1 cellular context compared by ENCODE assay signal in the genomic region with DNA sequence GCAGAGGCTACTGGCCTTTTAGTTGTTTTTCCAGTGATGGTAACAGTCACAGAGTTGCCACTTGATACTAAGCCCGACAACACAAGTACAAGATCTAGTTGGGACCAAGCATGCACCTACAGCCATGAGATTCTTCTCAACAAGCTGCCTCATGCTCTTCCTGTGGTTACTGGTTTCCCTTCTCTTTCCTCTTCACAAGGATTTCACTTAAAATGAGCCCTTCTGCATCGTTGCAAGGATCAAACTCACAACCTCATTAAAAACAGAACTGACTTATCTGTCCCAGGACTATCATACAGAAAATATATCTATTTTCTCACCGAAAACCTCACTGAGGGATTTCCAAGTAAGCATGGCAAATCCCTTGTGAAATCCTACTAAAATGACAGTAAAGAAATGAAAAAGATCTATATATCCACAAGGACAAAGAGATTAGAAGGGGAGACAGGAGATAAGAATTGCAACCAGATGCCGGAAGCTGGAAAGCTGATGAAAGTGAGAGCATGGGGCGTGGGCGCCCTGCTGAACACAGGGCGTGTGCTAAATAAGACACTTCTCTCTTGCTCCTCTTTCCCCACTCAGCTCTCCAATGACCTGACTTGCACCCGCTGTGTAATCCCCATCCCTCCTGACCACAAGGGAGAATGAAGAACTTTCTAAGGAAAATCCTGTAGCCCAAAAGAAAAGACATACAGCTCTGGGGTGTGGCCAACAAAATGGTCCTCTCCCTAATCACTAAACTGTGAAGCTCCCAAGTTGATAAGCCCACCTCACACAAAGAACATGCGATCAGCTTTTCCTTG.
A peak's percentile ranks its signal among the peaks of the same experiment; 100 is the strongest.
TF ChIP-seq lines count a peak whose summit lies in the region.

No MANE protein-coding gene starts in this region.

TF ChIP-seq in K562, 482 proteins besides CTCF, POLR2A, EP300 and RAD21 (continued from another document and continues in another):
- TF ChIP-seq, protein P1, sequence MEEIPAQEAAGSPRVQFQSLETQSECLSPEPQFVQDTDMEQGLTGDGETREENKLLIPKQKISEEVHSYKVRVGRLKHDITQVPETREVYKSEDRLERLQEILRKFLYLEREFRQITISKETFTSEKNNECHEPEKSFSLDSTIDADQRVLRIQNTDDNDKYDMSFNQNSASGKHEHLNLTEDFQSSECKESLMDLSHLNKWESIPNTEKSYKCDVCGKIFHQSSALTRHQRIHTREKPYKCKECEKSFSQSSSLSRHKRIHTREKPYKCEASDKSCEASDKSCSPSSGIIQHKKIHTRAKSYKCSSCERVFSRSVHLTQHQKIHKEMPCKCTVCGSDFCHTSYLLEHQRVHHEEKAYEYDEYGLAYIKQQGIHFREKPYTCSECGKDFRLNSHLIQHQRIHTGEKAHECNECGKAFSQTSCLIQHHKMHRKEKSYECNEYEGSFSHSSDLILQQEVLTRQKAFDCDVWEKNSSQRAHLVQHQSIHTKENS (CRISPR knock-in tag; IDR thresholded peaks at IDR 0.05) = no peak
- TF ChIP-seq KLF6 (CRISPR knock-in tag; IDR thresholded peaks at IDR 0.05; ENCODE audit: borderline replicate concordance) = peak; percentile 80; the same call in 1 of the 2 replicates
- 0 out of 2 replicates have a peak, but pooled peaks have one; percentile 18 for TF ChIP-seq MAFG (tag; conservative IDR thresholded peaks at IDR 0.05)
- no peak for TF ChIP-seq ZNF146 (CRISPR knock-in tag; IDR thresholded peaks at IDR 0.05; ENCODE audit: unreplicated experiment)
- peak; percentile 57; the same call in 1 of the 2 replicates for TF ChIP-seq DDX20 (tag; IDR thresholded peaks at IDR 0.05; ENCODE audit: low read depth)
- TF ChIP-seq, protein P2, sequence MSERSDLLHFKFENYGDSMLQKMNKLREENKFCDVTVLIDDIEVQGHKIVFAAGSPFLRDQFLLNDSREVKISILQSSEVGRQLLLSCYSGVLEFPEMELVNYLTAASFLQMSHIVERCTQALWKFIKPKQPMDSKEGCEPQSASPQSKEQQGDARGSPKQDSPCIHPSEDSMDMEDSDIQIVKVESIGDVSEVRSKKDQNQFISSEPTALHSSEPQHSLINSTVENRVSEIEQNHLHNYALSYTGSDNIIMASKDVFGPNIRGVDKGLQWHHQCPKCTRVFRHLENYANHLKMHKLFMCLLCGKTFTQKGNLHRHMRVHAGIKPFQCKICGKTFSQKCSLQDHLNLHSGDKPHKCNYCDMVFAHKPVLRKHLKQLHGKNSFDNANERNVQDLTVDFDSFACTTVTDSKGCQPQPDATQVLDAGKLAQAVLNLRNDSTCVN (CRISPR knock-in tag; IDR thresholded peaks at IDR 0.05) = no peak
- TF ChIP-seq, protein P3, sequence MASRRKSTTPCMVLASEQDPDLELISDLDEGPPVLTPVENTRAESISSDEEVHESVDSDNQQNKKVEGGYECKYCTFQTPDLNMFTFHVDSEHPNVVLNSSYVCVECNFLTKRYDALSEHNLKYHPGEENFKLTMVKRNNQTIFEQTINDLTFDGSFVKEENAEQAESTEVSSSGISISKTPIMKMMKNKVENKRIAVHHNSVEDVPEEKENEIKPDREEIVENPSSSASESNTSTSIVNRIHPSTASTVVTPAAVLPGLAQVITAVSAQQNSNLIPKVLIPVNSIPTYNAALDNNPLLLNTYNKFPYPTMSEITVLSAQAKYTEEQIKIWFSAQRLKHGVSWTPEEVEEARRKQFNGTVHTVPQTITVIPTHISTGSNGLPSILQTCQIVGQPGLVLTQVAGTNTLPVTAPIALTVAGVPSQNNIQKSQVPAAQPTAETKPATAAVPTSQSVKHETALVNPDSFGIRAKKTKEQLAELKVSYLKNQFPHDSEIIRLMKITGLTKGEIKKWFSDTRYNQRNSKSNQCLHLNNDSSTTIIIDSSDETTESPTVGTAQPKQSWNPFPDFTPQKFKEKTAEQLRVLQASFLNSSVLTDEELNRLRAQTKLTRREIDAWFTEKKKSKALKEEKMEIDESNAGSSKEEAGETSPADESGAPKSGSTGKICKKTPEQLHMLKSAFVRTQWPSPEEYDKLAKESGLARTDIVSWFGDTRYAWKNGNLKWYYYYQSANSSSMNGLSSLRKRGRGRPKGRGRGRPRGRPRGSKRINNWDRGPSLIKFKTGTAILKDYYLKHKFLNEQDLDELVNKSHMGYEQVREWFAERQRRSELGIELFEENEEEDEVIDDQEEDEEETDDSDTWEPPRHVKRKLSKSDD (conservative IDR thresholded peaks at IDR 0.05; ENCODE audit: low read length) = 0 out of 2 replicates have a peak, but pooled peaks have one; percentile 31
- TF ChIP-seq, protein P4, sequence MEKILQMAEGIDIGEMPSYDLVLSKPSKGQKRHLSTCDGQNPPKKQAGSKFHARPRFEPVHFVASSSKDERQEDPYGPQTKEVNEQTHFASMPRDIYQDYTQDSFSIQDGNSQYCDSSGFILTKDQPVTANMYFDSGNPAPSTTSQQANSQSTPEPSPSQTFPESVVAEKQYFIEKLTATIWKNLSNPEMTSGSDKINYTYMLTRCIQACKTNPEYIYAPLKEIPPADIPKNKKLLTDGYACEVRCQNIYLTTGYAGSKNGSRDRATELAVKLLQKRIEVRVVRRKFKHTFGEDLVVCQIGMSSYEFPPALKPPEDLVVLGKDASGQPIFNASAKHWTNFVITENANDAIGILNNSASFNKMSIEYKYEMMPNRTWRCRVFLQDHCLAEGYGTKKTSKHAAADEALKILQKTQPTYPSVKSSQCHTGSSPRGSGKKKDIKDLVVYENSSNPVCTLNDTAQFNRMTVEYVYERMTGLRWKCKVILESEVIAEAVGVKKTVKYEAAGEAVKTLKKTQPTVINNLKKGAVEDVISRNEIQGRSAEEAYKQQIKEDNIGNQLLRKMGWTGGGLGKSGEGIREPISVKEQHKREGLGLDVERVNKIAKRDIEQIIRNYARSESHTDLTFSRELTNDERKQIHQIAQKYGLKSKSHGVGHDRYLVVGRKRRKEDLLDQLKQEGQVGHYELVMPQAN (IDR thresholded peaks at IDR 0.05; ENCODE audit: borderline replicate concordance) = no peak
- peak; percentile 76 for TF ChIP-seq KLF16 (IDR thresholded peaks at IDR 0.05)
- TF ChIP-seq HDAC8 (tag; IDR thresholded peaks at IDR 0.05) = no peak
- peak; percentile 87 for TF ChIP-seq HDAC2 (IDR thresholded peaks at IDR 0.05)
- peak; percentile 89 for TF ChIP-seq ELF1 (tag; IDR thresholded peaks at IDR 0.05)
- peak; percentile 63; the same call in 1 of the 2 replicates for TF ChIP-seq JUN (IDR thresholded peaks at IDR 0.05; ENCODE audit: borderline replicate concordance, low read depth, low read length)
- TF ChIP-seq JUN (CRISPR knock-in tag; IDR thresholded peaks at IDR 0.05; ENCODE audit: borderline replicate concordance) = no peak
- no peak for TF ChIP-seq ZNF3 (CRISPR knock-in tag; IDR thresholded peaks at IDR 0.05)
- TF ChIP-seq CC2D1A (IDR thresholded peaks at IDR 0.05) = peak; percentile 62; the same call in 1 of the 2 replicates
- peak; percentile 94 for TF ChIP-seq ARID1B (IDR thresholded peaks at IDR 0.05)
- peak; percentile 77; the same call in 1 of the 2 replicates for TF ChIP-seq TCF7 (IDR thresholded peaks at IDR 0.05; ENCODE audit: borderline replicate concordance)
- peak; percentile 76 for TF ChIP-seq L3MBTL2 (IDR thresholded peaks at IDR 0.05)
- no peak for TF ChIP-seq ILK (tag; IDR thresholded peaks at IDR 0.05; ENCODE audit: borderline replicate concordance, low read depth)
- TF ChIP-seq, protein P5, sequence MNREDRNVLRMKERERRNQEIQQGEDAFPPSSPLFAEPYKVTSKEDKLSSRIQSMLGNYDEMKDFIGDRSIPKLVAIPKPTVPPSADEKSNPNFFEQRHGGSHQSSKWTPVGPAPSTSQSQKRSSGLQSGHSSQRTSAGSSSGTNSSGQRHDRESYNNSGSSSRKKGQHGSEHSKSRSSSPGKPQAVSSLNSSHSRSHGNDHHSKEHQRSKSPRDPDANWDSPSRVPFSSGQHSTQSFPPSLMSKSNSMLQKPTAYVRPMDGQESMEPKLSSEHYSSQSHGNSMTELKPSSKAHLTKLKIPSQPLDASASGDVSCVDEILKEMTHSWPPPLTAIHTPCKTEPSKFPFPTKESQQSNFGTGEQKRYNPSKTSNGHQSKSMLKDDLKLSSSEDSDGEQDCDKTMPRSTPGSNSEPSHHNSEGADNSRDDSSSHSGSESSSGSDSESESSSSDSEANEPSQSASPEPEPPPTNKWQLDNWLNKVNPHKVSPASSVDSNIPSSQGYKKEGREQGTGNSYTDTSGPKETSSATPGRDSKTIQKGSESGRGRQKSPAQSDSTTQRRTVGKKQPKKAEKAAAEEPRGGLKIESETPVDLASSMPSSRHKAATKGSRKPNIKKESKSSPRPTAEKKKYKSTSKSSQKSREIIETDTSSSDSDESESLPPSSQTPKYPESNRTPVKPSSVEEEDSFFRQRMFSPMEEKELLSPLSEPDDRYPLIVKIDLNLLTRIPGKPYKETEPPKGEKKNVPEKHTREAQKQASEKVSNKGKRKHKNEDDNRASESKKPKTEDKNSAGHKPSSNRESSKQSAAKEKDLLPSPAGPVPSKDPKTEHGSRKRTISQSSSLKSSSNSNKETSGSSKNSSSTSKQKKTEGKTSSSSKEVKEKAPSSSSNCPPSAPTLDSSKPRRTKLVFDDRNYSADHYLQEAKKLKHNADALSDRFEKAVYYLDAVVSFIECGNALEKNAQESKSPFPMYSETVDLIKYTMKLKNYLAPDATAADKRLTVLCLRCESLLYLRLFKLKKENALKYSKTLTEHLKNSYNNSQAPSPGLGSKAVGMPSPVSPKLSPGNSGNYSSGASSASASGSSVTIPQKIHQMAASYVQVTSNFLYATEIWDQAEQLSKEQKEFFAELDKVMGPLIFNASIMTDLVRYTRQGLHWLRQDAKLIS (CRISPR knock-in tag; IDR thresholded peaks at IDR 0.05) = no peak
- TF ChIP-seq EWSR1 (IDR thresholded peaks at IDR 0.05; ENCODE audit: borderline replicate concordance, low read depth, partially characterized antibody) = no peak
- TF ChIP-seq EP400 (IDR thresholded peaks at IDR 0.05) = peak; percentile 88
- peak; percentile 96 for TF ChIP-seq DPF2 (IDR thresholded peaks at IDR 0.05)
- peak; percentile 86 for TF ChIP-seq ATF7 (IDR thresholded peaks at IDR 0.05)
- no peak for TF ChIP-seq ESRRB (CRISPR knock-in tag; IDR thresholded peaks at IDR 0.05; ENCODE audit: borderline replicate concordance)
- no peak for TF ChIP-seq MCM5 (IDR thresholded peaks at IDR 0.05; ENCODE audit: low read depth)
- peak; percentile 37 for TF ChIP-seq RBBP5 (IDR thresholded peaks at IDR 0.05; ENCODE audit: borderline replicate concordance, insufficient read depth, low read length, poor library complexity, severe bottlenecking)
- TF ChIP-seq NBN (IDR thresholded peaks at IDR 0.05; ENCODE audit: low read depth) = peak; percentile 78
- TF ChIP-seq, protein P6, sequence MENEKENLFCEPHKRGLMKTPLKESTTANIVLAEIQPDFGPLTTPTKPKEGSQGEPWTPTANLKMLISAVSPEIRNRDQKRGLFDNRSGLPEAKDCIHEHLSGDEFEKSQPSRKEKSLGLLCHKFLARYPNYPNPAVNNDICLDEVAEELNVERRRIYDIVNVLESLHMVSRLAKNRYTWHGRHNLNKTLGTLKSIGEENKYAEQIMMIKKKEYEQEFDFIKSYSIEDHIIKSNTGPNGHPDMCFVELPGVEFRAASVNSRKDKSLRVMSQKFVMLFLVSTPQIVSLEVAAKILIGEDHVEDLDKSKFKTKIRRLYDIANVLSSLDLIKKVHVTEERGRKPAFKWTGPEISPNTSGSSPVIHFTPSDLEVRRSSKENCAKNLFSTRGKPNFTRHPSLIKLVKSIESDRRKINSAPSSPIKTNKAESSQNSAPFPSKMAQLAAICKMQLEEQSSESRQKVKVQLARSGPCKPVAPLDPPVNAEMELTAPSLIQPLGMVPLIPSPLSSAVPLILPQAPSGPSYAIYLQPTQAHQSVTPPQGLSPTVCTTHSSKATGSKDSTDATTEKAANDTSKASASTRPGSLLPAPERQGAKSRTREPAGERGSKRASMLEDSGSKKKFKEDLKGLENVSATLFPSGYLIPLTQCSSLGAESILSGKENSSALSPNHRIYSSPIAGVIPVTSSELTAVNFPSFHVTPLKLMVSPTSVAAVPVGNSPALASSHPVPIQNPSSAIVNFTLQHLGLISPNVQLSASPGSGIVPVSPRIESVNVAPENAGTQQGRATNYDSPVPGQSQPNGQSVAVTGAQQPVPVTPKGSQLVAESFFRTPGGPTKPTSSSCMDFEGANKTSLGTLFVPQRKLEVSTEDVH (IDR thresholded peaks at IDR 0.05; ENCODE audit: low read depth, partially characterized antibody) = peak; percentile 30
- peak; percentile 71 for TF ChIP-seq MECOM (CRISPR knock-in tag; IDR thresholded peaks at IDR 0.05)
- no peak for TF ChIP-seq ZNF75A (CRISPR knock-in tag; IDR thresholded peaks at IDR 0.05)
